Comparison of ENCODE assay signal across 14 cellular contexts in genomic region chr10:113859261-113859660, GRCh38. TPM values are rescaled to one million over a fixed set of nuclear protein-coding genes. Genes with fewer than 3 reads are reported as not detected.
A peak's percentile ranks its signal among the peaks of the same experiment; 100 is the strongest.
DNase-seq lines count a peak whose midpoint lies in the region; ATAC-seq and FAIRE-seq lines count a peak whose summit lies in the region.
"Had no signal": no experiment of that assay in that cellular context is flagged by ENCODE, and none has a peak within 500 bp of the region (broad histone marks: within the 10 kb centered on the region; RNA-seq: fewer than 3 reads in every experiment).

No MANE protein-coding gene starts in this region.

- H3K4me1 Mint-ChIP-seq in activated T-cell treated with anti-CD3 and anti-CD28 coated beads, Interleukin-2, amount 50 U/mL, for 4 hours (ENCODE audit: low read depth): peaks cover 23% of the 10 kb centered on the region

- H3K27me3 Mint-ChIP-seq in activated T-cell treated with anti-CD3 and anti-CD28 coated beads, Interleukin-2, amount 50 U/mL, for 4 hours (ENCODE audit: low read depth): no peaks in the 10 kb centered on the region
- H3K27me3 Mint-ChIP-seq: activated CD4-positive, alpha-beta memory T cell treated with anti-CD3 and anti-CD28 coated beads for 36 hours had no signal

- peak; percentile 65 for FAIRE-seq in G401.6 (lab: Jason Lieb, UNC)

- peaks cover 13% of the 10 kb centered on the region for H3K9me3 Mint-ChIP-seq in activated T-cell treated with anti-CD3 and anti-CD28 coated beads, Interleukin-2, amount 50 U/mL, for 4 hours

- ATAC-seq in GM18873 (IDR thresholded peaks at IDR 0.05; ENCODE audit: low FRiP score, unreplicated experiment) (peak; percentile 36), GM21825 (IDR thresholded peaks at IDR 0.05; ENCODE audit: unreplicated experiment) (peak; percentile 31), HG03442 (IDR thresholded peaks at IDR 0.05; ENCODE audit: unreplicated experiment) (peak; percentile 52)
- ATAC-seq in activated T-cell treated with anti-CD3 and anti-CD28 coated beads, Interleukin-2, amount 50 U/mL, for 4 hours: no peak
- ATAC-seq: SK-N-SH treated with all-trans-retinoic acid at 6 μM for 48 hours had no signal

- H3K36me3 Mint-ChIP-seq in activated T-cell treated with anti-CD3 and anti-CD28 coated beads, Interleukin-2, amount 50 U/mL, for 4 hours (ENCODE audit: insufficient read depth): peaks cover 35% of the 10 kb centered on the region

- H3K4me3 Mint-ChIP-seq in activated T-cell treated with anti-CD3 and anti-CD28 coated beads, Interleukin-2, amount 50 U/mL, for 4 hours: no peak overlapping the region
- H3K4me3 Mint-ChIP-seq: activated CD4-positive, alpha-beta memory T cell treated with anti-CD3 and anti-CD28 coated beads for 36 hours had no signal

- no peak for DNase-seq in middle frontal gyrus (ENCODE audit: extremely low spot score, low spot score)
- DNase-seq in activated CD4-positive, CD25-positive, alpha-beta regulatory T cell (lab: John Stamatoyannopoulos, UW): no peak
- no peak for DNase-seq in activated T-cell treated with anti-CD3 and anti-CD28 coated beads, Interleukin-2, amount 50 U/mL, for 1 hour
- DNase-seq in activated T-cell treated with anti-CD3 and anti-CD28 coated beads, Interleukin-2, amount 50 U/mL, for 4 hours: no peak
- DNase-seq: activated CD4-positive, alpha-beta memory T cell treated with anti-CD3 and anti-CD28 coated beads for 36 hours; activated naive CD4-positive, alpha-beta T cell treated with anti-CD3 and anti-CD28 coated beads, Interleukin-2, amount 50 U/mL, for 16 hours; DMS79; NCI-H526; trophoblast cell had no signal

RNA-seq across cellular contexts. Expression of gene NHLRC2, which starts 4.8 kb away (rescaled TPM):
- total RNA-seq in activated T-cell treated with anti-CD3 and anti-CD28 coated beads, Interleukin-2, amount 50 U/mL, for 4 hours: 10 to 100 TPM; 19.9 to 23.5 (median 20.8) TPM

RNA-seq across cellular contexts. Expression of gene DCLRE1A, which starts 5.4 kb away (rescaled TPM):
- total RNA-seq in activated T-cell treated with anti-CD3 and anti-CD28 coated beads, Interleukin-2, amount 50 U/mL, for 4 hours: 10 to 100 TPM; 10.8 to 11.9 (median 11.7) TPM

Comparison
In these comparisons a context has a peak if more than half of its experiments do, and no peak if none do; other contexts are left out.
1. ATAC-seq: peak in GM18873 (single experiment), GM21825 (single experiment) and HG03442 (single experiment); none in activated T-cell treated with anti-CD3 and anti-CD28 coated beads, Interleukin-2, amount 50 U/mL, for 4 hours (0 of 2).